In genomic region chr1:3314561-3315271, GRCh38 we compare ENCODE assay signal across 1 cellular context.
TF ChIP-seq lines count a peak whose summit lies in the region.

No MANE protein-coding gene starts in this region.

TF ChIP-seq in GM23338, 12 proteins besides CTCF, POLR2A, EP300 and RAD21 (continued from another document):
- TF ChIP-seq ETS1 (IDR thresholded peaks at IDR 0.05), result no peak
